9 cellular contexts compared by ENCODE assay signal in the genomic region with DNA sequence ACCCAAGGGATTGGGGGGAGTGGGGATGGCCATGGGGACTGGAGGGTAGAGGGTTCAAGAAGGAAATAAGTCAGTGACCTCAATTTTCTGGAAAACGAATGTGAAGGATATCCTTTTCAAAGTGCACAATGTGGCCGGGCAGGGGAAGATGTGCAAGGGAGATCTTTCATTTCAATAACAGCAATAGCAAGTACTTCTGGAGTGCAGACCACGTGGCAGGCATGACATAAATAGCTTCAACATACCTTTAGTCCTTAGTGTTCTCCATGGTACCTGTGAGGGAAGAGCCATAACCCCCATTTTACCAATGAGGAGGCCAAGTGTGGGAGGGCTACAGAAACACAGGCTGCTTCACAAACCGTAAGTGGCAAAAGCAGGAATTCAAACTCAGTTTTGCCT.
DNase-seq lines count a peak whose midpoint lies in the region; ATAC-seq and TF ChIP-seq lines count a peak whose summit lies in the region.
"Had no signal": no experiment of that assay in that cellular context is flagged by ENCODE, and none has a peak within 500 bp of the region (broad histone marks: within the 10 kb centered on the region; RNA-seq: fewer than 3 reads in every experiment).

No MANE protein-coding gene starts in this region.

- H3F3A ChIP-seq in smooth muscle cell (ENCODE audit: low read depth): peaks cover 9% of the 10 kb centered on the region
- H3F3A ChIP-seq in PC-9 (ENCODE audit: insufficient read depth, low read depth): no peaks in the 10 kb centered on the region

- 83% methylated on average over 4 of the region's 4 CpGs for WGBS in smooth muscle cell (ENCODE audit: low lambda C conversion rate)

- H3K4me1 ChIP-seq in RWPE2 (ENCODE audit: insufficient read depth, poor library complexity, severe bottlenecking) (peaks cover 59% of the 10 kb centered on the region), smooth muscle cell (ENCODE audit: low read depth) (peaks cover 5% of the 10 kb centered on the region), PC-9 (replicated peaks; ENCODE audit: insufficient read depth) (no peaks in the 10 kb centered on the region)

- peak overlapping the region; percentile 45 for H3K4me3 Mint-ChIP-seq in T-helper 1 cell treated with Interleukin-12 subunit alpha and Interleukin-12 subunit beta and Interleukin-4 antibody, amounts not matched to agents 30 μg/mL and 1 μg/mL, for 36 hours
- peak overlapping the region; percentile 75 to 77 for H3K4me3 Mint-ChIP-seq in effector memory CD8-positive, alpha-beta T cell

- POLR2A ChIA-PET in PC-9 (lab: Charles Lee; ENCODE audit: unreplicated experiment): no interaction called here

- peaks cover 5% of the 10 kb centered on the region for H3K27me3 Mint-ChIP-seq in T-helper 1 cell treated with Interleukin-12 subunit alpha and Interleukin-12 subunit beta and Interleukin-4 antibody, amounts not matched to agents 30 μg/mL and 1 μg/mL, for 36 hours (ENCODE audit: low read depth)
- H3K27me3 Mint-ChIP-seq in effector memory CD8-positive, alpha-beta T cell: no peaks in the 10 kb centered on the region

- no TSS peak for BruUV-seq in PC-9 (replicated peaks; lab: Mats Ljungman, UMichigan)

- ATAC-seq in RWPE2 (ENCODE audit: low read depth): no peak
- ATAC-seq in effector memory CD8-positive, alpha-beta T cell (replicated peaks): no peak

- H3K9me2 ChIP-seq in PC-9 (ENCODE audit: insufficient read depth): no peaks in the 10 kb centered on the region

- TF ChIP-seq CTCF in RWPE2 (IDR thresholded peaks at IDR 0.05; ENCODE audit: poor library complexity, severe bottlenecking) (no peak), smooth muscle cell (IDR thresholded peaks at IDR 0.05; ENCODE audit: borderline replicate concordance, insufficient read depth, poor library complexity, severe bottlenecking) (no peak), PC-9 (conservative IDR thresholded peaks at IDR 0.05) (no peak)

- no peak overlapping the region for H3K4me3 ChIP-seq in RWPE2 (ENCODE audit: severe bottlenecking)
- no peak overlapping the region for H3K4me3 ChIP-seq in smooth muscle cell
- no peak overlapping the region for H3K4me3 ChIP-seq in PC-9

- H3K36me3 ChIP-seq in RWPE2 (ENCODE audit: low read depth) (no peaks in the 10 kb centered on the region), smooth muscle cell (ENCODE audit: low read depth) (no peaks in the 10 kb centered on the region), PC-9 (ENCODE audit: low read depth) (no peaks in the 10 kb centered on the region)

- H3K4me1 Mint-ChIP-seq in T-helper 1 cell treated with Interleukin-12 subunit alpha and Interleukin-12 subunit beta and Interleukin-4 antibody, amounts not matched to agents 30 μg/mL and 1 μg/mL, for 36 hours (ENCODE audit: low read depth): peaks cover 66% of the 10 kb centered on the region
- peaks cover 69 to 83% of the 10 kb centered on the region in 2 donors for H3K4me1 Mint-ChIP-seq in effector memory CD8-positive, alpha-beta T cell (ENCODE audit: low read depth in 2 of 2)

- H3K27ac ChIP-seq in RWPE2 (ENCODE audit: poor library complexity, severe bottlenecking) (peak overlapping the region; percentile 93), smooth muscle cell (ENCODE audit: low read depth) (peak overlapping the region; percentile 67), PC-9 (no peak overlapping the region)

- H3K9me3 ChIP-seq in RWPE2 (ENCODE audit: severe bottlenecking) (no peaks in the 10 kb centered on the region), smooth muscle cell (replicated peaks; ENCODE audit: low read depth) (no peaks in the 10 kb centered on the region), PC-9 (ENCODE audit: insufficient read depth, low read depth) (no peaks in the 10 kb centered on the region)

- CTCF ChIA-PET in PC-9 (lab: Charles Lee): no interaction called here

- peak overlapping the region; percentile 93 for H3K27ac Mint-ChIP-seq in T-helper 1 cell treated with Interleukin-12 subunit alpha and Interleukin-12 subunit beta and Interleukin-4 antibody, amounts not matched to agents 30 μg/mL and 1 μg/mL, for 36 hours
- peak overlapping the region; percentile 93 to 96 for H3K27ac Mint-ChIP-seq in effector memory CD8-positive, alpha-beta T cell

- intact Hi-C loops in PC-9 (cut with micrococcal nuclease; ENCODE audit: unreplicated experiment): no loop called here

- H3K4me2 ChIP-seq in smooth muscle cell: peak overlapping the region; percentile 49
- no peak overlapping the region for H3K4me2 ChIP-seq in PC-9

- H3K79me2 ChIP-seq in smooth muscle cell (ENCODE audit: low read depth): peaks cover 19% of the 10 kb centered on the region
- no peaks in the 10 kb centered on the region for H3K79me2 ChIP-seq in PC-9 (ENCODE audit: low read depth)

- H3K27me3 ChIP-seq in RWPE2 (ENCODE audit: insufficient read depth, poor library complexity, severe bottlenecking) (no peaks in the 10 kb centered on the region), smooth muscle cell (ENCODE audit: low read depth) (no peaks in the 10 kb centered on the region), PC-9 (ENCODE audit: insufficient read depth, low read depth) (no peaks in the 10 kb centered on the region)

- DNase-seq in T-helper 1 cell (no peak), RWPE2 (ENCODE audit: low spot score) (no peak), smooth muscle cell (lab: John Stamatoyannopoulos, UW; ENCODE audit: unreplicated experiment) (no peak), globus pallidus (ENCODE audit: low spot score) (no peak), NCI-H1417 (lab: John Stamatoyannopoulos, UW) (no peak), PC-9 (no peak)
- no peak for DNase-seq in effector memory CD8-positive, alpha-beta T cell
- DNase-seq: 8988T had no signal

- H4K20me1 ChIP-seq in smooth muscle cell (ENCODE audit: low read depth) (no peaks in the 10 kb centered on the region), PC-9 (ENCODE audit: insufficient read depth) (no peaks in the 10 kb centered on the region)

- peaks cover 8% of the 10 kb centered on the region for H3K36me3 Mint-ChIP-seq in T-helper 1 cell treated with Interleukin-12 subunit alpha and Interleukin-12 subunit beta and Interleukin-4 antibody, amounts not matched to agents 30 μg/mL and 1 μg/mL, for 36 hours (ENCODE audit: low read depth)
- peaks cover 20% of the 10 kb centered on the region for H3K36me3 Mint-ChIP-seq in effector memory CD8-positive, alpha-beta T cell (ENCODE audit: insufficient read depth)

- no peak overlapping the region for H3K9ac ChIP-seq in smooth muscle cell (ENCODE audit: low read depth)

- H2AFZ ChIP-seq in smooth muscle cell (ENCODE audit: low read depth) (no peak overlapping the region), PC-9 (no peak overlapping the region)

- no peaks in the 10 kb centered on the region for H3K9me3 Mint-ChIP-seq in T-helper 1 cell treated with Interleukin-12 subunit alpha and Interleukin-12 subunit beta and Interleukin-4 antibody, amounts not matched to agents 30 μg/mL and 1 μg/mL, for 36 hours
- no peaks in the 10 kb centered on the region for H3K9me3 Mint-ChIP-seq in effector memory CD8-positive, alpha-beta T cell
